1 cellular context compared by ENCODE assay signal in the genomic region with DNA sequence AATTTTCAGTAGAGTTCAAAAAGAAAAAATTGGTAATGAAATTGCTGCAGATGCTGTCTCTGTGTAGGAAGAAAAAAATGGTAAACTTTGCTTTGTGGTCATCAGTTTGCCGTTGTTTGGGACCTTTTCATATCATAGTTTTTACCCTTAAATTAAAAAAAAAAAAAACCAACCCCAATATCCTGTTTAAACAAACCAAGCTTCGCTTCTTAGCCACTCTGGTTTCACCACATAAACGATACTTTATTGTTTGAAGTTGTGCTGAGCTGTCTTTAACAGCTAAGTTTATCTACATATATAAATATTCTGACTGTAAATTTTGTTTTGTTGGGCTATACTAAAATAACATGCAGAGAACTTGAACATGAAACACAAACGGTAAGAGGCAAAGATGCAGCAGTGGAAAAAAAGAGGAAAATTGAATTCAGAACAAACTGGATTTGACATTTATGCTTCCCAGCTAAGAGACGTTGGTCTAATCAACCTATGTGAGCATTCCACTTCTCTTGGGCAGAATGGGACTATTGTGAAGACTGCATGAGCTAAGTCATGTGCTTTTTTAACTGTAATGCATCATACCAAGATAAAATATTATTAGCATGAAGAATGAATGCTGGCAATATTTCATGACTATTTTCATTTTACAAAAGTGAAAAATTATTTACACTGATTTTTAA.
TF ChIP-seq lines count a peak whose summit lies in the region.

No MANE protein-coding gene starts in this region.

TF ChIP-seq in IMR-90, 13 proteins besides CTCF, POLR2A, EP300 and RAD21:
- TF ChIP-seq MAZ (IDR thresholded peaks at IDR 0.05; ENCODE audit: borderline replicate concordance, low read depth, low read length) (no peak), CEBPB (IDR thresholded peaks at IDR 0.05; ENCODE audit: low read depth, low read length) (no peak), MXI1 (IDR thresholded peaks at IDR 0.05; ENCODE audit: borderline replicate concordance, low read depth, low read length) (no peak), RCOR1 (IDR thresholded peaks at IDR 0.05; ENCODE audit: insufficient replicate concordance, low read length) (no peak), FOS (IDR thresholded peaks at IDR 0.05; ENCODE audit: low read depth, low read length) (no peak), RFX5 (IDR thresholded peaks at IDR 0.05; ENCODE audit: low read depth, low read length) (no peak), BHLHE40 (IDR thresholded peaks at IDR 0.05; ENCODE audit: low read depth, low read length) (no peak), MAFK (IDR thresholded peaks at IDR 0.05; ENCODE audit: low read depth, low read length) (no peak), CHD1 (IDR thresholded peaks at IDR 0.05; ENCODE audit: low read depth, low read length) (no peak), SMC3 (IDR thresholded peaks at IDR 0.05; ENCODE audit: low read depth, low read length) (no peak), NFE2L2 (IDR thresholded peaks at IDR 0.05; ENCODE audit: low read depth, low read length) (no peak)
- TF ChIP-seq, protein P1, sequence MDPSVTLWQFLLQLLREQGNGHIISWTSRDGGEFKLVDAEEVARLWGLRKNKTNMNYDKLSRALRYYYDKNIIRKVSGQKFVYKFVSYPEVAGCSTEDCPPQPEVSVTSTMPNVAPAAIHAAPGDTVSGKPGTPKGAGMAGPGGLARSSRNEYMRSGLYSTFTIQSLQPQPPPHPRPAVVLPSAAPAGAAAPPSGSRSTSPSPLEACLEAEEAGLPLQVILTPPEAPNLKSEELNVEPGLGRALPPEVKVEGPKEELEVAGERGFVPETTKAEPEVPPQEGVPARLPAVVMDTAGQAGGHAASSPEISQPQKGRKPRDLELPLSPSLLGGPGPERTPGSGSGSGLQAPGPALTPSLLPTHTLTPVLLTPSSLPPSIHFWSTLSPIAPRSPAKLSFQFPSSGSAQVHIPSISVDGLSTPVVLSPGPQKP (IDR thresholded peaks at IDR 0.05; ENCODE audit: borderline replicate concordance, low read depth, low read length): no peak
- TF ChIP-seq, protein P2, sequence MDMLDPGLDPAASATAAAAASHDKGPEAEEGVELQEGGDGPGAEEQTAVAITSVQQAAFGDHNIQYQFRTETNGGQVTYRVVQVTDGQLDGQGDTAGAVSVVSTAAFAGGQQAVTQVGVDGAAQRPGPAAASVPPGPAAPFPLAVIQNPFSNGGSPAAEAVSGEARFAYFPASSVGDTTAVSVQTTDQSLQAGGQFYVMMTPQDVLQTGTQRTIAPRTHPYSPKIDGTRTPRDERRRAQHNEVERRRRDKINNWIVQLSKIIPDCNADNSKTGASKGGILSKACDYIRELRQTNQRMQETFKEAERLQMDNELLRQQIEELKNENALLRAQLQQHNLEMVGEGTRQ (IDR thresholded peaks at IDR 0.05; ENCODE audit: low read depth, low read length): no peak
